8 cellular contexts compared by ENCODE assay signal in genomic region chr22:41589601-41590365, GRCh38. TPM values are rescaled to one million over a fixed set of nuclear protein-coding genes. Genes with fewer than 3 reads are reported as not detected.
A peak's percentile ranks its signal among the peaks of the same experiment; 100 is the strongest.
DNase-seq lines count a peak whose midpoint lies in the region; ATAC-seq and TF ChIP-seq lines count a peak whose summit lies in the region.

TSS of gene PMM1 (minus strand) at chr22:41589840. CDS start at chr22:41589805, 35 bp downstream.

- H3K4me1 Mint-ChIP-seq in T-helper 17 cell, result peaks cover 8% of the 10 kb centered on the region

- H3K27ac ChIP-seq in prostate gland (peak within 1 kb of the TSS; percentile 79), urinary bladder (ENCODE audit: low read depth) (peak within 1 kb of the TSS; percentile 75)

- peak in 1 of 4 experiments; percentile 18 for TF ChIP-seq CTCF in prostate gland (IDR thresholded peaks at IDR 0.05)

- peaks cover 5% of the 10 kb centered on the region for H3K4me1 ChIP-seq in prostate gland (replicated peaks)
- peaks cover 3% of the 10 kb centered on the region for H3K4me1 ChIP-seq in urinary bladder (ENCODE audit: insufficient read depth)

- ATAC-seq in HG02885 (IDR thresholded peaks at IDR 0.05; ENCODE audit: poor library complexity, unreplicated experiment) (peak; percentile 95), T-helper 17 cell (peak; percentile 98), left ventricle myocardium superior (peak; percentile 98)

- no peaks in the 10 kb centered on the region for H3K27me3 ChIP-seq in prostate gland (replicated peaks; ENCODE audit: insufficient read depth)

- H3K27ac Mint-ChIP-seq in T-helper 17 cell, result peak within 1 kb of the TSS; percentile 56

- no peaks in the 10 kb centered on the region for H3K36me3 ChIP-seq in prostate gland
- no peaks in the 10 kb centered on the region for H3K36me3 ChIP-seq in urinary bladder (ENCODE audit: insufficient read depth)

- intact Hi-C loops in left ventricle myocardium superior (cut with micrococcal nuclease), result no loop called here
- intact Hi-C loops in prostate gland (cut with DNase I), result loop anchor here (2.0 kb wide), 1 partner anchor 31 kb away; the partner anchor contains the start of genes DESI1 and XRCC6

- peak within 1 kb of the TSS; percentile 67 to 89 for H3K4me3 ChIP-seq in prostate gland
- peak within 1 kb of the TSS; percentile 71 for H3K4me3 ChIP-seq in urinary bladder (ENCODE audit: low read depth, low read length)

- no peaks in the 10 kb centered on the region for H3K27me3 Mint-ChIP-seq in T-helper 17 cell

- H3K9me3 ChIP-seq in T-helper 17 cell (ENCODE audit: control insufficient read depth, low read length, poor library complexity, severe bottlenecking) (no peaks in the 10 kb centered on the region), prostate gland (no peaks in the 10 kb centered on the region)

- peak within 1 kb of the TSS; percentile 94 for H3K4me3 Mint-ChIP-seq in T-helper 17 cell

- H3K36me3 Mint-ChIP-seq in T-helper 17 cell (ENCODE audit: low read depth), result peaks cover 2% of the 10 kb centered on the region

- DNase-seq in NCI-H1694 treated with DMSO at 0.1 percent for 48 hours (lab: John Stamatoyannopoulos, UW) (peak; percentile 99), T-helper 17 cell (peak; percentile 99 to 100 (median 100)), amygdala (lab: John Stamatoyannopoulos, UW) (peak; percentile 73 to 100 (median 100)), left ventricle myocardium superior (peak; percentile 100), prostate gland (ENCODE audit: low spot score) (peak; percentile 100)

- WGBS in prostate gland, result under 1% methylated on average over 52 of the region's 54 CpGs
- under 1% methylated on average over 54 of the region's 54 CpGs for WGBS in urinary bladder

- TF ChIP-seq POLR2A in GM15510 (IDR thresholded peaks at IDR 0.05; ENCODE audit: borderline replicate concordance, extremely low read depth, insufficient read length) (peak; percentile 75), prostate gland (IDR thresholded peaks at IDR 0.05) (peak; percentile 93)

RNA-seq across cellular contexts. Expression of gene PMM1, which starts in this region (rescaled TPM):
- total RNA-seq in T-helper 17 cell, result 10 to 100 TPM; 23.1 to 25.3 TPM
- 12.9 TPM for total RNA-seq in left ventricle myocardium superior
- 10 to 100 TPM; 49.0 to 58.6 TPM for total RNA-seq in prostate gland
- total RNA-seq in urinary bladder, result 8.8 TPM
- 63.2 TPM for polyA plus RNA-seq in urinary bladder

Comparison
In these comparisons a context has a peak if more than half of its experiments do, and no peak if none do; other contexts are left out.
1. Peak in every context shown above with its lines: DNase-seq, ATAC-seq, H3K4me3 ChIP-seq and H3K27ac ChIP-seq.